8 cellular contexts compared by ENCODE assay signal in the genomic region with DNA sequence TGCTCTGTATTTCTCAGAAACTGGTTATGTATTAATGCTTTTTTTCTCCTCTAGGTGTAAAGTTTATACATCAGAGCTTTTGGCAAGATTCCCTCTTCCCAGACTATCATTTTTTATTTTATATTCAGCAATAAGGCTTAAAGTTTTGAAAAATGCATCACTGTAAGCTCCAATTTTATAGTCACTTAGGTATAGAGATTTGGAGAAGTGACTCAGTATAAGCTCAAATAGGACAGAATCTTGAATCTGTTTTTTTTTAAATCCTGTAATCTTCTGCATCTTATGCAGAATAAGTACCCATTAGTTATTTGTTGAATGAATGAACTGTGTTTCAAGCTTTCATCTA. TPM values are rescaled to one million over a fixed set of nuclear protein-coding genes. Genes with fewer than 3 reads are reported as not detected.
DNase-seq lines count a peak whose midpoint lies in the region; ATAC-seq, FAIRE-seq and TF ChIP-seq lines count a peak whose summit lies in the region.

No MANE protein-coding gene starts in this region.

- H3K4me2 ChIP-seq in SU-DHL-6 (ENCODE audit: low read depth, low read length, poor library complexity, severe bottlenecking) = peak overlapping the region; percentile 87

- peak overlapping the region; percentile 97 for H3K27ac ChIP-seq in SU-DHL-6 (ENCODE audit: low read depth, low read length)

- H3K4me1 ChIP-seq in mucosa of descending colon (ENCODE audit: low read depth) = peaks cover 5% of the 10 kb centered on the region

- H3K36me3 ChIP-seq in SU-DHL-6 (ENCODE audit: low read length) (no peaks in the 10 kb centered on the region), mucosa of descending colon (ENCODE audit: low read depth) (no peaks in the 10 kb centered on the region)

- intact Hi-C loops in mucosa of descending colon (cut with DNase I, micrococcal nuclease) = no loop called here

- H3K9me3 ChIP-seq in SU-DHL-6 (ENCODE audit: insufficient read depth, low read length) (no peaks in the 10 kb centered on the region), mucosa of descending colon (no peaks in the 10 kb centered on the region)

- H3K4me3 ChIP-seq in SU-DHL-6 (ENCODE audit: insufficient read depth, low read length, poor library complexity, severe bottlenecking) (peak overlapping the region; percentile 78), fibroblast of pulmonary artery (replicated peaks; ENCODE audit: low read depth, low read length) (peak overlapping the region; percentile 85), skeletal muscle cell (ENCODE audit: low read depth, low read length) (peak overlapping the region; percentile 86), mucosa of descending colon (no peak overlapping the region)

- no peak overlapping the region for H2AFZ ChIP-seq in SU-DHL-6 (ENCODE audit: low read depth, low read length, severe bottlenecking)

- DNase-seq in GM19239 (ENCODE audit: insufficient read length, low spot score) (no peak), fibroblast of pulmonary artery (ENCODE audit: low read depth) (no peak), skeletal muscle cell (ENCODE audit: low read depth) (no peak), mucosa of descending colon (no peak), NCI-H187 (lab: John Stamatoyannopoulos, UW) (no peak)
- no peak for DNase-seq in central memory CD4-positive, alpha-beta T cell

- TF ChIP-seq CTCF in SU-DHL-6 (IDR thresholded peaks at IDR 0.05; ENCODE audit: insufficient read depth, low read length, poor library complexity, severe bottlenecking) (no peak), fibroblast of pulmonary artery (IDR thresholded peaks at IDR 0.05; ENCODE audit: low read length, missing control alignments) (no peak), mucosa of descending colon (IDR thresholded peaks at IDR 0.05) (no peak)

- H3F3A ChIP-seq in SU-DHL-6 (ENCODE audit: insufficient read depth) = peaks cover 39% of the 10 kb centered on the region

- ATAC-seq in mucosa of descending colon (no peak), HG02981 (IDR thresholded peaks at IDR 0.05; ENCODE audit: unreplicated experiment) (no peak)

- H3K9me2 ChIP-seq in SU-DHL-6 (replicated peaks; ENCODE audit: insufficient read depth, low read length) = no peaks in the 10 kb centered on the region

- peaks cover 60% of the 10 kb centered on the region for H3K79me2 ChIP-seq in SU-DHL-6 (ENCODE audit: insufficient read depth, low read length)

- H3K27me3 ChIP-seq in SU-DHL-6 (ENCODE audit: low read length) = no peaks in the 10 kb centered on the region

- peak overlapping the region; percentile 82 for H3K9ac ChIP-seq in SU-DHL-6 (ENCODE audit: low read length)

- no peaks in the 10 kb centered on the region for H4K20me1 ChIP-seq in SU-DHL-6 (ENCODE audit: low read depth, low read length)

- FAIRE-seq in GM19239 (lab: Jason Lieb, UNC) = peak; percentile 53

RNA-seq across cellular contexts. Expression of a gene that starts 1.0 kb away (rescaled TPM):
- 10 to 100 TPM; 28.9 to 54.0 (median 49.6) TPM for total RNA-seq in mucosa of descending colon

RNA-seq across cellular contexts. Expression of a gene that starts 42.4 kb away (rescaled TPM):
- total RNA-seq in mucosa of descending colon = 1 to 10 TPM in 2 of 3 donors, under 1 TPM in 1; 0.58 to 2.9 (median 1.5) TPM
